Comparison of ENCODE assay signal across 1 cellular context in the genomic region with DNA sequence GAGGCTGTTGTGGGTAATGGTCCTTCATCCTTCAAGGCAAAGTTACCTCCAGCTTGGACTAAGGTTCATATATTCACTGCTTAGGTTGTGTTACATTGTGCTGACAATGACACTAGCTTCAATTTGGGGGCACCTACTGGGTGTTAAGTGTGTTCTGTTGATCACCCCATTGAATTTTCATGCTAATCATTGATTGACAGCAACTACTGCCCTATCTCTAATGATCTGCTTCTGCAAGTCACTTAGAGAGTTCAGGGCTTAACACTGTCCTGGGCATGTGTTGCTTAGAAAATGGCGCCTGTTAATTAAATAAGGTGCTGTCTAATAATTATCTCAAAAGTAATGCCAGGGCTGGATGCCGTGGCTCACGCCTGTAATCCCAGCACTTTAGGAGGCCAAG.
TF ChIP-seq lines count a peak whose summit lies in the region.

No MANE protein-coding gene starts in this region.

TF ChIP-seq in SK-N-SH, 30 proteins besides CTCF, POLR2A, EP300 and RAD21 (continued from another document):
- TF ChIP-seq, protein P1, sequence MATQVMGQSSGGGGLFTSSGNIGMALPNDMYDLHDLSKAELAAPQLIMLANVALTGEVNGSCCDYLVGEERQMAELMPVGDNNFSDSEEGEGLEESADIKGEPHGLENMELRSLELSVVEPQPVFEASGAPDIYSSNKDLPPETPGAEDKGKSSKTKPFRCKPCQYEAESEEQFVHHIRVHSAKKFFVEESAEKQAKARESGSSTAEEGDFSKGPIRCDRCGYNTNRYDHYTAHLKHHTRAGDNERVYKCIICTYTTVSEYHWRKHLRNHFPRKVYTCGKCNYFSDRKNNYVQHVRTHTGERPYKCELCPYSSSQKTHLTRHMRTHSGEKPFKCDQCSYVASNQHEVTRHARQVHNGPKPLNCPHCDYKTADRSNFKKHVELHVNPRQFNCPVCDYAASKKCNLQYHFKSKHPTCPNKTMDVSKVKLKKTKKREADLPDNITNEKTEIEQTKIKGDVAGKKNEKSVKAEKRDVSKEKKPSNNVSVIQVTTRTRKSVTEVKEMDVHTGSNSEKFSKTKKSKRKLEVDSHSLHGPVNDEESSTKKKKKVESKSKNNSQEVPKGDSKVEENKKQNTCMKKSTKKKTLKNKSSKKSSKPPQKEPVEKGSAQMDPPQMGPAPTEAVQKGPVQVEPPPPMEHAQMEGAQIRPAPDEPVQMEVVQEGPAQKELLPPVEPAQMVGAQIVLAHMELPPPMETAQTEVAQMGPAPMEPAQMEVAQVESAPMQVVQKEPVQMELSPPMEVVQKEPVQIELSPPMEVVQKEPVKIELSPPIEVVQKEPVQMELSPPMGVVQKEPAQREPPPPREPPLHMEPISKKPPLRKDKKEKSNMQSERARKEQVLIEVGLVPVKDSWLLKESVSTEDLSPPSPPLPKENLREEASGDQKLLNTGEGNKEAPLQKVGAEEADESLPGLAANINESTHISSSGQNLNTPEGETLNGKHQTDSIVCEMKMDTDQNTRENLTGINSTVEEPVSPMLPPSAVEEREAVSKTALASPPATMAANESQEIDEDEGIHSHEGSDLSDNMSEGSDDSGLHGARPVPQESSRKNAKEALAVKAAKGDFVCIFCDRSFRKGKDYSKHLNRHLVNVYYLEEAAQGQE (IDR thresholded peaks at IDR 0.05; ENCODE audit: low read depth, low read length): no peak
- no peak for TF ChIP-seq EZH2phosphoT487 (IDR thresholded peaks at IDR 0.05; ENCODE audit: borderline replicate concordance, low read depth)
- no peak for TF ChIP-seq NFIC (IDR thresholded peaks at IDR 0.05; ENCODE audit: borderline replicate concordance)
- no peak for TF ChIP-seq ELF1 (IDR thresholded peaks at IDR 0.05)
- TF ChIP-seq MXI1 (IDR thresholded peaks at IDR 0.05; ENCODE audit: low read depth, low read length): no peak
- no peak for TF ChIP-seq POLR2AphosphoS5 (IDR thresholded peaks at IDR 0.05; ENCODE audit: low read depth, low read length)
- TF ChIP-seq, protein P2, sequence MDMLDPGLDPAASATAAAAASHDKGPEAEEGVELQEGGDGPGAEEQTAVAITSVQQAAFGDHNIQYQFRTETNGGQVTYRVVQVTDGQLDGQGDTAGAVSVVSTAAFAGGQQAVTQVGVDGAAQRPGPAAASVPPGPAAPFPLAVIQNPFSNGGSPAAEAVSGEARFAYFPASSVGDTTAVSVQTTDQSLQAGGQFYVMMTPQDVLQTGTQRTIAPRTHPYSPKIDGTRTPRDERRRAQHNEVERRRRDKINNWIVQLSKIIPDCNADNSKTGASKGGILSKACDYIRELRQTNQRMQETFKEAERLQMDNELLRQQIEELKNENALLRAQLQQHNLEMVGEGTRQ (IDR thresholded peaks at IDR 0.05; ENCODE audit: borderline replicate concordance, low read depth, low read length): no peak
- no peak for TF ChIP-seq TCF12 (IDR thresholded peaks at IDR 0.05)
- TF ChIP-seq FOXJ3 (CRISPR knock-in tag; IDR thresholded peaks at IDR 0.05): no peak
- TF ChIP-seq, protein P3, sequence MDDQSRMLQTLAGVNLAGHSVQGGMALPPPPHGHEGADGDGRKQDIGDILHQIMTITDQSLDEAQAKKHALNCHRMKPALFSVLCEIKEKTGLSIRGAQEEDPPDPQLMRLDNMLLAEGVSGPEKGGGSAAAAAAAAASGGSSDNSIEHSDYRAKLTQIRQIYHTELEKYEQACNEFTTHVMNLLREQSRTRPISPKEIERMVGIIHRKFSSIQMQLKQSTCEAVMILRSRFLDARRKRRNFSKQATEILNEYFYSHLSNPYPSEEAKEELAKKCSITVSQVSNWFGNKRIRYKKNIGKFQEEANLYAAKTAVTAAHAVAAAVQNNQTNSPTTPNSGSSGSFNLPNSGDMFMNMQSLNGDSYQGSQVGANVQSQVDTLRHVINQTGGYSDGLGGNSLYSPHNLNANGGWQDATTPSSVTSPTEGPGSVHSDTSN (IDR thresholded peaks at IDR 0.05): no peak
- TF ChIP-seq CHD2 (IDR thresholded peaks at IDR 0.05; ENCODE audit: low read length, partially characterized antibody): no peak
- TF ChIP-seq GABPA (IDR thresholded peaks at IDR 0.05; ENCODE audit: low read depth): no peak
